2 cellular contexts compared by ENCODE assay signal in the genomic region with DNA sequence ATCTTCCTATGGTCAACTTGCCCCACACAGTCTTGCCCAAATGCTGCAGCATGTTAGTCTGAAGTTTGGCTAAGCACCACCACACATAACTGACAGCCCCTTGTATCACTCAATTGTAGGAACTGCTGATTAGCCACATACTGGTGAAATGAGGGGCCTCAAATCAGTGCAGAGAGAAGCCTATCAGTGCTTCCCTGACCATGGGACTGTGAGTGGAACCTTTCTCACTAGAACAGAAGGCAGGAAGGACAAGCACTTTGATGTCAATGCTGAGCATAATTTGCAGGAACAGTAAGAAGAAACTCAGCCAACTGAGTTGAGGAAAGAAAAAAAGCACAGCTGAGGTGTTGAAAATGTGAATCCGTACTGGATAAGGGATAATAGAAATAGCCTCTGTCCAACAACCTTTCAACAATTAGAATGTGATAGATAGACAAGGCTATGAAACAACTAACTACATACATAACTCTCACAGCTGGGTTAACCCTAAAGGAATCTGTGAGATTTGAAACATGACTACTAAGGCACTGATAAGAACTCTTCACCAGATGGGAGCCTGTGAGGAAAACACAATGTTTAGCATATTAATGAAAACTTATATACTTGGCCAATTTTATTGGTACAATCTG.
TF ChIP-seq lines count a peak whose summit lies in the region.

No MANE protein-coding gene starts in this region.

TF ChIP-seq in H1, 55 proteins besides CTCF, POLR2A, EP300 and RAD21:
- TF ChIP-seq, protein P1, sequence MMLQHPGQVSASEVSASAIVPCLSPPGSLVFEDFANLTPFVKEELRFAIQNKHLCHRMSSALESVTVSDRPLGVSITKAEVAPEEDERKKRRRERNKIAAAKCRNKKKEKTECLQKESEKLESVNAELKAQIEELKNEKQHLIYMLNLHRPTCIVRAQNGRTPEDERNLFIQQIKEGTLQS (IDR thresholded peaks at IDR 0.05; ENCODE audit: insufficient read depth, low read depth, low read length): no peak
- no peak for TF ChIP-seq ZNF274 (IDR thresholded peaks at IDR 0.05; ENCODE audit: borderline replicate concordance, extremely low read depth, low read length)
TF ChIP-seq in H1: peak in this region for 0.

TF ChIP-seq in HEK293T, 16 proteins besides CTCF, POLR2A, EP300 and RAD21:
- TF ChIP-seq ARNT (IDR thresholded peaks at IDR 0.05) (no peak), CTBP1 (IDR thresholded peaks at IDR 0.05; ENCODE audit: borderline replicate concordance) (no peak), FOXM1 (IDR thresholded peaks at IDR 0.05; ENCODE audit: borderline replicate concordance) (no peak), SUZ12 (IDR thresholded peaks at IDR 0.05) (no peak), HDGF (IDR thresholded peaks at IDR 0.05; ENCODE audit: borderline replicate concordance) (no peak), FOXA1 (IDR thresholded peaks at IDR 0.05) (no peak), NFRKB (IDR thresholded peaks at IDR 0.05) (no peak), SP1 (IDR thresholded peaks at IDR 0.05) (no peak), FOXK2 (IDR thresholded peaks at IDR 0.05) (no peak), ZNF384 (IDR thresholded peaks at IDR 0.05) (no peak), BHLHE40 (IDR thresholded peaks at IDR 0.05; ENCODE audit: borderline replicate concordance) (no peak)
